Comparison of ENCODE assay signal across 1 cellular context in the genomic region with DNA sequence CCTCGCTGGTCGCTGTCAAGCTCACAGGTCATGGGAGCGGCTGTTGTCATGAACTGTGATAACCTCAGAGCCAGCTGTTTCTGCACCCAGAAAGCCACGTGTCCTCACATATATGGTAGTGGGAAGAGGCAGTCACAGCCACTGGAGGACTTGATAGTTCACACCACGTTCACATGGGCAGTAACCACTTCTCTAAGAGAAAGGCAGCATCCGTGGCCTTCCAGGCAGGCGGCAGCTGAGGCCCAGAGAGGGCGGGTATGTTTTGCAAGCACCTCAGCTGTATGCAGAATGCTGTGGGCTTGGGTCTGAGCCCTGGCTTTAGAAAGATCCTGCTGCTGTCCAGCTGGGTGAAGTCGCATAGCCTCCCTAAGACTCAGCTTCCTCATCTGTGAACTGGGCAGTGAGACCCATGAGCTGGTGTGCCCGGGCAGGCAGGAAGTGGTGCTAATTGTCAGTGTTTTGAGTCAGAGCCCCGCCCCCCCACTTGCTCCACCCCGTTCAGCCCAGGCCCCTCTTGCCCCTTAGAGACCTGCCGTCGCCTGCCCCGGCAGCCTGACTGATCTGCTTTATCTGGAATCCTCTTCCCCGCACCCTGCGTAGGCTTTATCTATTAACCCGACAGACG.
TF ChIP-seq lines count a peak whose summit lies in the region.

No MANE protein-coding gene starts in this region.

TF ChIP-seq in WTC11, 78 proteins besides CTCF, POLR2A, EP300 and RAD21 (continued from another document):
- TF ChIP-seq, protein P1, sequence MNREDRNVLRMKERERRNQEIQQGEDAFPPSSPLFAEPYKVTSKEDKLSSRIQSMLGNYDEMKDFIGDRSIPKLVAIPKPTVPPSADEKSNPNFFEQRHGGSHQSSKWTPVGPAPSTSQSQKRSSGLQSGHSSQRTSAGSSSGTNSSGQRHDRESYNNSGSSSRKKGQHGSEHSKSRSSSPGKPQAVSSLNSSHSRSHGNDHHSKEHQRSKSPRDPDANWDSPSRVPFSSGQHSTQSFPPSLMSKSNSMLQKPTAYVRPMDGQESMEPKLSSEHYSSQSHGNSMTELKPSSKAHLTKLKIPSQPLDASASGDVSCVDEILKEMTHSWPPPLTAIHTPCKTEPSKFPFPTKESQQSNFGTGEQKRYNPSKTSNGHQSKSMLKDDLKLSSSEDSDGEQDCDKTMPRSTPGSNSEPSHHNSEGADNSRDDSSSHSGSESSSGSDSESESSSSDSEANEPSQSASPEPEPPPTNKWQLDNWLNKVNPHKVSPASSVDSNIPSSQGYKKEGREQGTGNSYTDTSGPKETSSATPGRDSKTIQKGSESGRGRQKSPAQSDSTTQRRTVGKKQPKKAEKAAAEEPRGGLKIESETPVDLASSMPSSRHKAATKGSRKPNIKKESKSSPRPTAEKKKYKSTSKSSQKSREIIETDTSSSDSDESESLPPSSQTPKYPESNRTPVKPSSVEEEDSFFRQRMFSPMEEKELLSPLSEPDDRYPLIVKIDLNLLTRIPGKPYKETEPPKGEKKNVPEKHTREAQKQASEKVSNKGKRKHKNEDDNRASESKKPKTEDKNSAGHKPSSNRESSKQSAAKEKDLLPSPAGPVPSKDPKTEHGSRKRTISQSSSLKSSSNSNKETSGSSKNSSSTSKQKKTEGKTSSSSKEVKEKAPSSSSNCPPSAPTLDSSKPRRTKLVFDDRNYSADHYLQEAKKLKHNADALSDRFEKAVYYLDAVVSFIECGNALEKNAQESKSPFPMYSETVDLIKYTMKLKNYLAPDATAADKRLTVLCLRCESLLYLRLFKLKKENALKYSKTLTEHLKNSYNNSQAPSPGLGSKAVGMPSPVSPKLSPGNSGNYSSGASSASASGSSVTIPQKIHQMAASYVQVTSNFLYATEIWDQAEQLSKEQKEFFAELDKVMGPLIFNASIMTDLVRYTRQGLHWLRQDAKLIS (CRISPR knock-in tag; IDR thresholded peaks at IDR 0.05; ENCODE audit: borderline replicate concordance) = no peak
- TF ChIP-seq, protein P2, sequence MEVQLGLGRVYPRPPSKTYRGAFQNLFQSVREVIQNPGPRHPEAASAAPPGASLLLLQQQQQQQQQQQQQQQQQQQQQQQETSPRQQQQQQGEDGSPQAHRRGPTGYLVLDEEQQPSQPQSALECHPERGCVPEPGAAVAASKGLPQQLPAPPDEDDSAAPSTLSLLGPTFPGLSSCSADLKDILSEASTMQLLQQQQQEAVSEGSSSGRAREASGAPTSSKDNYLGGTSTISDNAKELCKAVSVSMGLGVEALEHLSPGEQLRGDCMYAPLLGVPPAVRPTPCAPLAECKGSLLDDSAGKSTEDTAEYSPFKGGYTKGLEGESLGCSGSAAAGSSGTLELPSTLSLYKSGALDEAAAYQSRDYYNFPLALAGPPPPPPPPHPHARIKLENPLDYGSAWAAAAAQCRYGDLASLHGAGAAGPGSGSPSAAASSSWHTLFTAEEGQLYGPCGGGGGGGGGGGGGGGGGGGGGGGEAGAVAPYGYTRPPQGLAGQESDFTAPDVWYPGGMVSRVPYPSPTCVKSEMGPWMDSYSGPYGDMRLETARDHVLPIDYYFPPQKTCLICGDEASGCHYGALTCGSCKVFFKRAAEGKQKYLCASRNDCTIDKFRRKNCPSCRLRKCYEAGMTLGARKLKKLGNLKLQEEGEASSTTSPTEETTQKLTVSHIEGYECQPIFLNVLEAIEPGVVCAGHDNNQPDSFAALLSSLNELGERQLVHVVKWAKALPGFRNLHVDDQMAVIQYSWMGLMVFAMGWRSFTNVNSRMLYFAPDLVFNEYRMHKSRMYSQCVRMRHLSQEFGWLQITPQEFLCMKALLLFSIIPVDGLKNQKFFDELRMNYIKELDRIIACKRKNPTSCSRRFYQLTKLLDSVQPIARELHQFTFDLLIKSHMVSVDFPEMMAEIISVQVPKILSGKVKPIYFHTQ (CRISPR knock-in tag; IDR thresholded peaks at IDR 0.05) = no peak
- TF ChIP-seq NR2C2 (CRISPR knock-in tag; IDR thresholded peaks at IDR 0.05) (no peak), ZNF416 (CRISPR knock-in tag; IDR thresholded peaks at IDR 0.05) (no peak), GTF2I (CRISPR knock-in tag; conservative IDR thresholded peaks at IDR 0.05) (no peak), CBFB (CRISPR knock-in tag; IDR thresholded peaks at IDR 0.05; ENCODE audit: low read depth) (no peak), SMAD4 (CRISPR knock-in tag; IDR thresholded peaks at IDR 0.05) (no peak), E2F1 (CRISPR knock-in tag; IDR thresholded peaks at IDR 0.05) (no peak), RELA (CRISPR knock-in tag; IDR thresholded peaks at IDR 0.05; ENCODE audit: borderline replicate concordance) (no peak)
- TF ChIP-seq, protein P3, sequence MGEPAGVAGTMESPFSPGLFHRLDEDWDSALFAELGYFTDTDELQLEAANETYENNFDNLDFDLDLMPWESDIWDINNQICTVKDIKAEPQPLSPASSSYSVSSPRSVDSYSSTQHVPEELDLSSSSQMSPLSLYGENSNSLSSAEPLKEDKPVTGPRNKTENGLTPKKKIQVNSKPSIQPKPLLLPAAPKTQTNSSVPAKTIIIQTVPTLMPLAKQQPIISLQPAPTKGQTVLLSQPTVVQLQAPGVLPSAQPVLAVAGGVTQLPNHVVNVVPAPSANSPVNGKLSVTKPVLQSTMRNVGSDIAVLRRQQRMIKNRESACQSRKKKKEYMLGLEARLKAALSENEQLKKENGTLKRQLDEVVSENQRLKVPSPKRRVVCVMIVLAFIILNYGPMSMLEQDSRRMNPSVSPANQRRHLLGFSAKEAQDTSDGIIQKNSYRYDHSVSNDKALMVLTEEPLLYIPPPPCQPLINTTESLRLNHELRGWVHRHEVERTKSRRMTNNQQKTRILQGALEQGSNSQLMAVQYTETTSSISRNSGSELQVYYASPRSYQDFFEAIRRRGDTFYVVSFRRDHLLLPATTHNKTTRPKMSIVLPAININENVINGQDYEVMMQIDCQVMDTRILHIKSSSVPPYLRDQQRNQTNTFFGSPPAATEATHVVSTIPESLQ (CRISPR knock-in tag; IDR thresholded peaks at IDR 0.05) = no peak
- TF ChIP-seq, protein P4, sequence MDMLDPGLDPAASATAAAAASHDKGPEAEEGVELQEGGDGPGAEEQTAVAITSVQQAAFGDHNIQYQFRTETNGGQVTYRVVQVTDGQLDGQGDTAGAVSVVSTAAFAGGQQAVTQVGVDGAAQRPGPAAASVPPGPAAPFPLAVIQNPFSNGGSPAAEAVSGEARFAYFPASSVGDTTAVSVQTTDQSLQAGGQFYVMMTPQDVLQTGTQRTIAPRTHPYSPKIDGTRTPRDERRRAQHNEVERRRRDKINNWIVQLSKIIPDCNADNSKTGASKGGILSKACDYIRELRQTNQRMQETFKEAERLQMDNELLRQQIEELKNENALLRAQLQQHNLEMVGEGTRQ (CRISPR knock-in tag; IDR thresholded peaks at IDR 0.05) = no peak
